Comparison of ENCODE assay signal across 8 cellular contexts in the genomic region with DNA sequence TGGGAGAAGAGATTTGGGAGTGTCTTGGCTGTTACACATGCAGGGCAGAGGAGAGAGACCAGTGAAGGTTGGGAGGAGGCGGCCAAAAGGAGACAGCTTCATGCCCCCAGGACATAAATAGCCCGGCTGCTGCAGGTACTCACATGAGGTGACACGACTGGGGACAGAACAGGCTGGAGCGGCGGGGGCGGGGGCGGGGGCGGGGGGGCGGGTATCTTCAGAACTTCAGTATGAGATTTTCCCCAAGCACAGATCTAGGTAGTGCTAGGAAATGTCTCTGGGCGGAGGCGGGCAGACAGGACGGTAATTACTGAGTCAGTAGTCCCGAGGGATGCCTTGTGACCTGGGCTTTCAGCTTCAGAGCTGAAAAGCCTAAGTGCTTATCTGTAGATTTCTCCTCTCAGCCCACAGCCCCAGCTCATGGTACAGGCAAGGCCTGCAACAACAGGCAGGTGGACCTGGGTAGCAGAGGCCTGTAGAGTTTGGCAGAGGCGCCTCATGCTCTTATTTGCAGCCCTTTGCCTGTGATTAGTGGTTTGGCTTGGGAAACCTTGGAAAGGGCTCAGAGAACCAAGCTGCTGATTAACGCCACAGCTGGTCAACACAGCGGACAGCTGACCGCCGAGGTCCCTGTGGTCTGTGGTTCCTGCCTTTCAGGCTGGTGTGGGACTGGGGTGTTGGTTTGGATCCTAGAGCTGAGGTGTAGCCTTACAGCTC. TPM values are rescaled to one million over a fixed set of nuclear protein-coding genes. Genes with fewer than 3 reads are reported as not detected.
DNase-seq lines count a peak whose midpoint lies in the region; ATAC-seq and TF ChIP-seq lines count a peak whose summit lies in the region.

No MANE protein-coding gene starts in this region.

- H3K4me1 Mint-ChIP-seq in CD4-positive, alpha-beta memory T cell: peaks cover 0 to 4% (median 1%) of the 10 kb centered on the region in 4 donors
- H3K4me1 Mint-ChIP-seq in MCF 10A (ENCODE audit: insufficient read depth, unreplicated experiment): peaks cover 11% of the 10 kb centered on the region
- peaks cover 7% of the 10 kb centered on the region for H3K4me1 Mint-ChIP-seq in activated CD8-positive, alpha-beta T cell treated with anti-CD3 and anti-CD28 coated beads for 36 hours (ENCODE audit: low read depth)

- H3K27me3 ChIP-seq in CD4-positive, alpha-beta memory T cell (ENCODE audit: insufficient read depth, low read length): no peaks in the 10 kb centered on the region

- no peak overlapping the region for H3K27ac ChIP-seq in CD4-positive, alpha-beta memory T cell (ENCODE audit: low read depth, low read length)

- H3K36me3 ChIP-seq in CD4-positive, alpha-beta memory T cell (ENCODE audit: insufficient read depth, low read length): peaks cover 42% of the 10 kb centered on the region

- peaks cover 0 to 26% of the 10 kb centered on the region in 2 donors for H3K36me3 Mint-ChIP-seq in CD4-positive, alpha-beta memory T cell
- peaks cover 17% of the 10 kb centered on the region for H3K36me3 Mint-ChIP-seq in MCF 10A (ENCODE audit: insufficient read depth, unreplicated experiment)
- H3K36me3 Mint-ChIP-seq in activated CD8-positive, alpha-beta T cell treated with anti-CD3 and anti-CD28 coated beads for 36 hours (ENCODE audit: low read depth): no peaks in the 10 kb centered on the region

- H3K27me3 Mint-ChIP-seq in CD4-positive, alpha-beta memory T cell: no peaks in the 10 kb centered on the region
- no peaks in the 10 kb centered on the region for H3K27me3 Mint-ChIP-seq in MCF 10A (ENCODE audit: insufficient read depth, unreplicated experiment)
- no peaks in the 10 kb centered on the region for H3K27me3 Mint-ChIP-seq in activated CD8-positive, alpha-beta T cell treated with anti-CD3 and anti-CD28 coated beads for 36 hours

- no peak overlapping the region for H3K4me3 ChIP-seq in CD4-positive, alpha-beta memory T cell (ENCODE audit: low read length in 2 of 2)

- H3K4me1 ChIP-seq in CD4-positive, alpha-beta memory T cell (ENCODE audit: insufficient read depth, low read length): no peaks in the 10 kb centered on the region

- no peak for DNase-seq in CD4-positive, alpha-beta memory T cell
- DNase-seq in MCF 10A (ENCODE audit: unreplicated experiment) (peak; percentile 17), myocyte (ENCODE audit: low read depth) (peak; percentile 98), LoVo (ENCODE audit: low spot score) (no peak), activated T-cell treated with anti-CD3 and anti-CD28 coated beads for 4 hours (no peak), NCI-H2029 (lab: John Stamatoyannopoulos, UW) (no peak)
- no peak for DNase-seq in activated CD8-positive, alpha-beta T cell treated with anti-CD3 and anti-CD28 coated beads for 36 hours

- CTCF ChIA-PET in CD4-positive, alpha-beta memory T cell (lab: Charles Lee; ENCODE audit: partially characterized antibody): interaction anchor here (1.4 kb wide), 1 partner anchor 26 kb away, joined by 3 read pairs; no protein-coding TSS in a partner anchor
- CTCF ChIA-PET in MCF 10A (lab: Yijun Ruan, JAX): interaction anchor here (0.5 kb wide), 1 partner anchor 197 kb away, joined by 3 read pairs; no protein-coding TSS in a partner anchor
- CTCF ChIA-PET in activated CD8-positive, alpha-beta T cell treated with anti-CD3 and anti-CD28 coated beads for 36 hours (lab: Charles Lee): interaction anchor here (0.7 to 1.1 kb wide), 3 partner anchors 21 to 69 kb away, joined by 3 read pairs; a partner anchor contains a TSS

- H3K4me3 Mint-ChIP-seq in CD4-positive, alpha-beta memory T cell: no peak overlapping the region
- no peak overlapping the region for H3K4me3 Mint-ChIP-seq in MCF 10A (ENCODE audit: unreplicated experiment)
- H3K4me3 Mint-ChIP-seq in activated CD8-positive, alpha-beta T cell treated with anti-CD3 and anti-CD28 coated beads for 36 hours: no peak overlapping the region

- TF ChIP-seq CTCF in MCF 10A (IDR thresholded peaks at IDR 0.05; ENCODE audit: unreplicated experiment): no peak
- TF ChIP-seq CTCF in activated CD8-positive, alpha-beta T cell treated with anti-CD3 and anti-CD28 coated beads for 36 hours (IDR thresholded peaks at IDR 0.05): no peak

- intact Hi-C loops in CD4-positive, alpha-beta memory T cell (cut with micrococcal nuclease): no loop called here
- intact Hi-C loops in MCF 10A (cut with micrococcal nuclease): no loop called here
- intact Hi-C loops in activated CD8-positive, alpha-beta T cell treated with anti-CD3 and anti-CD28 coated beads for 36 hours (cut with micrococcal nuclease): no loop called here

- no peaks in the 10 kb centered on the region for H3K9me3 ChIP-seq in CD4-positive, alpha-beta memory T cell (ENCODE audit: control insufficient read depth in 1 of 2, low read length in 2 of 2)

- peak; percentile 61 for ATAC-seq in HG03135 (IDR thresholded peaks at IDR 0.05; ENCODE audit: unreplicated experiment)
- no peak for ATAC-seq in activated CD8-positive, alpha-beta T cell treated with anti-CD3 and anti-CD28 coated beads for 36 hours

- peak overlapping the region in 4 of 7 donors; percentile 42 to 79 (median 69) for H3K27ac Mint-ChIP-seq in CD4-positive, alpha-beta memory T cell
- no peak overlapping the region for H3K27ac Mint-ChIP-seq in MCF 10A (ENCODE audit: low read depth, unreplicated experiment)
- H3K27ac Mint-ChIP-seq in activated CD8-positive, alpha-beta T cell treated with anti-CD3 and anti-CD28 coated beads for 36 hours: no peak overlapping the region

- BruUV-seq in MCF 10A (replicated peaks; lab: Mats Ljungman, UMichigan): no TSS peak

- no peaks in the 10 kb centered on the region for H3K9me3 Mint-ChIP-seq in CD4-positive, alpha-beta memory T cell
- H3K9me3 Mint-ChIP-seq in MCF 10A (ENCODE audit: unreplicated experiment): no peaks in the 10 kb centered on the region
- H3K9me3 Mint-ChIP-seq in activated CD8-positive, alpha-beta T cell treated with anti-CD3 and anti-CD28 coated beads for 36 hours: no peaks in the 10 kb centered on the region

- POLR2A ChIA-PET in CD4-positive, alpha-beta memory T cell (lab: Charles Lee; ENCODE audit: partially characterized antibody): interaction anchor here (0.6 kb wide), 1 partner anchor 498 kb away, joined by 4 read pairs; no protein-coding TSS in a partner anchor
- POLR2A ChIA-PET in MCF 10A (lab: Yijun Ruan, JAX): interaction anchor here (0.7 to 1.2 kb wide), 4 partner anchors 16 to 103 kb away, joined by 3 to 5 read pairs (median 4); a partner anchor contains a TSS
- POLR2A ChIA-PET in activated CD8-positive, alpha-beta T cell treated with anti-CD3 and anti-CD28 coated beads for 36 hours (lab: Charles Lee): no interaction called here

RNA-seq across cellular contexts. Expression of a gene that starts 24.5 kb away (rescaled TPM):
- 10 to 100 TPM; 45.8 to 48.1 TPM for total RNA-seq in CD4-positive, alpha-beta memory T cell
- polyA plus RNA-seq in CD4-positive, alpha-beta memory T cell: 10 to 100 TPM; 22.2 to 22.9 TPM
- total RNA-seq in MCF 10A (2022) (12.3 and 16.0 TPM in 2 replicates), myocyte (12.7 and 23.6 TPM in 2 replicates)
- polyA plus RNA-seq in myocyte (2012): 17.6 TPM
- 10 to 100 TPM; 26.4 to 26.6 TPM for total RNA-seq in activated CD8-positive, alpha-beta T cell treated with anti-CD3 and anti-CD28 coated beads for 36 hours

RNA-seq across cellular contexts. Expression of a gene that starts 35.1 kb away (rescaled TPM):
- 100 to 1,000 TPM; 161 to 171 TPM for total RNA-seq in CD4-positive, alpha-beta memory T cell
- 10 to 100 TPM; 39.6 to 78.9 TPM for polyA plus RNA-seq in CD4-positive, alpha-beta memory T cell
- total RNA-seq in MCF 10A (2022) (3.5 and 7.6 TPM in 2 replicates), myocyte (0.68 and 1.9 TPM in 2 replicates)
- polyA plus RNA-seq in myocyte (2012): 1.2 TPM
- 100 to 1,000 TPM; 136 to 144 TPM for total RNA-seq in activated CD8-positive, alpha-beta T cell treated with anti-CD3 and anti-CD28 coated beads for 36 hours

RNA-seq across cellular contexts. Expression of a gene that starts 44.1 kb away (rescaled TPM):
- 10 to 100 TPM; 25.7 to 25.9 TPM for total RNA-seq in CD4-positive, alpha-beta memory T cell
- 10 to 100 TPM; 17.5 to 18.1 TPM for polyA plus RNA-seq in CD4-positive, alpha-beta memory T cell
- 8.7 and 9.8 TPM in 2 replicates for total RNA-seq in MCF 10A (2022)
- total RNA-seq in myocyte: 18.5 and 24.0 TPM in 2 replicates
- polyA plus RNA-seq in myocyte (2012): 35.6 TPM
- total RNA-seq in activated CD8-positive, alpha-beta T cell treated with anti-CD3 and anti-CD28 coated beads for 36 hours: 10 to 100 TPM; 43.4 to 50.7 TPM

RNA-seq across cellular contexts. Expression of a gene that starts 46.1 kb away (rescaled TPM):
- total RNA-seq in CD4-positive, alpha-beta memory T cell: 100 to 1,000 TPM; 159 to 160 TPM
- 100 to 1,000 TPM in 1 of 2 donors, 10 to 100 TPM in 1; 80.3 to 127 TPM for polyA plus RNA-seq in CD4-positive, alpha-beta memory T cell
- total RNA-seq in MCF 10A (2022): 55.7 and 97.9 TPM in 2 replicates
- total RNA-seq in myocyte: 47.5 and 60.3 TPM in 2 replicates
- 144 TPM for polyA plus RNA-seq in myocyte (2012)
- total RNA-seq in activated CD8-positive, alpha-beta T cell treated with anti-CD3 and anti-CD28 coated beads for 36 hours: 10 to 100 TPM; 54.4 to 58.5 TPM

Comparison
In these comparisons a context has a peak if more than half of its experiments do, and no peak if none do; other contexts are left out.
1. DNase-seq: peak in MCF 10A (single experiment) and myocyte (single experiment); none in CD4-positive, alpha-beta memory T cell (0 of 5), LoVo (single experiment), activated T-cell treated with anti-CD3 and anti-CD28 coated beads for 4 hours (single experiment), NCI-H2029 (single experiment) and activated CD8-positive, alpha-beta T cell treated with anti-CD3 and anti-CD28 coated beads for 36 hours (single experiment).
2. H3K27ac Mint-ChIP-seq: peak in CD4-positive, alpha-beta memory T cell (4 of 7); none in MCF 10A (single experiment) and activated CD8-positive, alpha-beta T cell treated with anti-CD3 and anti-CD28 coated beads for 36 hours (single experiment).
3. RNA of a gene that starts 35.1 kb away (total RNA-seq): 161 to 171 TPM in CD4-positive, alpha-beta memory T cell and 136 to 144 TPM in activated CD8-positive, alpha-beta T cell treated with anti-CD3 and anti-CD28 coated beads for 36 hours; 3.5 to 7.6 TPM in MCF 10A and 0.68 to 1.9 TPM in myocyte; every median in the first group is over 10 times any median in the second.